In the genomic region with DNA sequence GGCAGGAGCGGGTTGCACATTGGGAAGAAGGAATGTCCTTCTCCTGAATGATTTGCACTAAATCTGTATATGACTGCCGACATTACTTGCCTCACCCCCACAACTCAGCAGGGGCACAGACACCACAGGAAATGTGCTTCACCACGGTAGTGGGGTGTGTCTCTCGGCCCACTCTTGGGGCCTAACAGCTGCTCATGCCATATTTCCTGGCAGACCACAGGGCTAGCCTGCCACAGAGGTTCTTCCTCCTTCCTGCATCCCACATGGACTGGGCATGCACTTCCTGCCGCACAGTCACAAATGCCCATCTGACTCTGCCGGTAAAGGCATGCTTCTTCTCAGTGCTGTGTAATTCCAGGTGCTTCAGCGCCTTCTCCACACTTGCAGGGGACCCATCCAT, we compare ENCODE assay signal across 14 cellular contexts. TPM values are rescaled to one million over a fixed set of nuclear protein-coding genes. Genes with fewer than 3 reads are reported as not detected.
DNase-seq lines count a peak whose midpoint lies in the region; ATAC-seq and TF ChIP-seq lines count a peak whose summit lies in the region.
"Had no signal": no experiment of that assay in that cellular context is flagged by ENCODE, and none has a peak within 500 bp of the region (broad histone marks: within the 10 kb centered on the region; RNA-seq: fewer than 3 reads in every experiment).

No MANE protein-coding gene starts in this region.

- peak overlapping the region; percentile 26 for H2AFZ ChIP-seq in Loucy (ENCODE audit: low read length)

- DNase-seq in activated CD8-positive, alpha-beta memory T cell treated with anti-CD3 and anti-CD28 coated beads, Interleukin-2, amount 50 U/mL, for 48 hours = peak; percentile 52
- no peak for DNase-seq in activated CD8-positive, alpha-beta memory T cell treated with anti-CD3 and anti-CD28 coated beads for 24 hours
- no peak for DNase-seq in central memory CD8-positive, alpha-beta T cell (ENCODE audit: low spot score in 2 of 2)
- peak; percentile 17 for DNase-seq in stimulated activated naive CD8-positive, alpha-beta T cell treated with anti-CD3 and anti-CD28 coated beads, Interleukin-15, Interleukin-2, amounts not matched to agents 100 U/mL and 50 U/mL, for 24 hours
- DNase-seq in stimulated activated naive B cell treated with anti-CD40 and anti-IgM and Interleukin-4, amounts not matched to agents 10 μg/mL and 1 μg/mL and 100 μg/mL, for 72 hours = no peak
- no peak for DNase-seq in ureter (ENCODE audit: low spot score)
- DNase-seq: cortex of kidney, DMS79, left ventricle myocardium superior, NCI-H2171 had no signal

- no peaks in the 10 kb centered on the region for H3K27me3 Mint-ChIP-seq in central memory CD8-positive, alpha-beta T cell
- no peaks in the 10 kb centered on the region for H3K27me3 Mint-ChIP-seq in stimulated activated naive B cell treated with anti-CD40 and anti-IgM and Interleukin-4, amounts not matched to agents 10 μg/mL and 1 μg/mL and 100 μg/mL, for 72 hours

- ATAC-seq in central memory CD8-positive, alpha-beta T cell (replicated peaks; ENCODE audit: extremely low read depth, poor library complexity, severe bottlenecking) = peak; percentile 58
- peak; percentile 50 for ATAC-seq in stimulated activated naive CD8-positive, alpha-beta T cell treated with anti-CD3 and anti-CD28 coated beads, Interleukin-15, Interleukin-2, amounts not matched to agents 100 U/mL and 50 U/mL, for 24 hours
- ATAC-seq in stimulated activated naive B cell treated with anti-CD40 and anti-IgM and Interleukin-4, amounts not matched to agents 10 μg/mL and 1 μg/mL and 100 μg/mL, for 72 hours (replicated peaks) = no peak
- no peak for ATAC-seq in GM19035 (IDR thresholded peaks at IDR 0.05; ENCODE audit: unreplicated experiment)

- peaks cover 13% of the 10 kb centered on the region for H3K4me1 Mint-ChIP-seq in central memory CD8-positive, alpha-beta T cell
- H3K4me1 Mint-ChIP-seq in stimulated activated naive B cell treated with anti-CD40 and anti-IgM and Interleukin-4, amounts not matched to agents 10 μg/mL and 1 μg/mL and 100 μg/mL, for 72 hours = peaks cover 5 to 7% of the 10 kb centered on the region in 2 donors

- H3K36me3 ChIP-seq in Loucy (ENCODE audit: insufficient read depth, low read length) = no peaks in the 10 kb centered on the region
- H3K36me3 ChIP-seq: adrenal gland, vagina had no signal

- peak overlapping the region; percentile 21 for H3K4me3 Mint-ChIP-seq in central memory CD8-positive, alpha-beta T cell
- H3K4me3 Mint-ChIP-seq in stimulated activated naive B cell treated with anti-CD40 and anti-IgM and Interleukin-4, amounts not matched to agents 10 μg/mL and 1 μg/mL and 100 μg/mL, for 72 hours = no peak overlapping the region

- no peaks in the 10 kb centered on the region for H3F3A ChIP-seq in Loucy (ENCODE audit: low read depth)

- H3K4me3 ChIP-seq in Loucy (ENCODE audit: low read length, poor library complexity, severe bottlenecking) = peak overlapping the region; percentile 49
- H3K4me3 ChIP-seq: adrenal gland, vagina had no signal

- peak overlapping the region; percentile 56 for H3K9ac ChIP-seq in Loucy (ENCODE audit: low read depth, low read length, poor library complexity, severe bottlenecking)

- TF ChIP-seq CTCF in Loucy (conservative IDR thresholded peaks at IDR 0.05; ENCODE audit: low read length) = no peak

- H3K9me3 ChIP-seq in Loucy (ENCODE audit: insufficient read depth, low read depth, low read length) = no peaks in the 10 kb centered on the region
- H3K9me3 ChIP-seq: adrenal gland, vagina had no signal

- H3K79me2 ChIP-seq in Loucy (ENCODE audit: insufficient read depth, low read length) = no peaks in the 10 kb centered on the region

- H3K27ac Mint-ChIP-seq in central memory CD8-positive, alpha-beta T cell (ENCODE audit: low read depth) = no peak overlapping the region
- H3K27ac Mint-ChIP-seq in stimulated activated naive B cell treated with anti-CD40 and anti-IgM and Interleukin-4, amounts not matched to agents 10 μg/mL and 1 μg/mL and 100 μg/mL, for 72 hours = no peak overlapping the region

- H3K4me2 ChIP-seq in Loucy (ENCODE audit: low read depth, low read length, poor library complexity, severe bottlenecking) = peak overlapping the region; percentile 64

- H3K27me3 ChIP-seq in Loucy (ENCODE audit: insufficient read depth, low read length, poor library complexity, severe bottlenecking) = no peaks in the 10 kb centered on the region
- H3K27me3 ChIP-seq: adrenal gland, vagina had no signal

- no peaks in the 10 kb centered on the region for H3K9me2 ChIP-seq in Loucy (replicated peaks; ENCODE audit: low read depth, low read length)

- H4K20me1 ChIP-seq in Loucy (ENCODE audit: insufficient read depth, low read length, poor library complexity, severe bottlenecking) = no peaks in the 10 kb centered on the region

- H3K9me3 Mint-ChIP-seq in central memory CD8-positive, alpha-beta T cell = no peaks in the 10 kb centered on the region
- H3K9me3 Mint-ChIP-seq in stimulated activated naive B cell treated with anti-CD40 and anti-IgM and Interleukin-4, amounts not matched to agents 10 μg/mL and 1 μg/mL and 100 μg/mL, for 72 hours = no peaks in the 10 kb centered on the region

- peaks cover 20% of the 10 kb centered on the region for H3K4me1 ChIP-seq in Loucy (ENCODE audit: insufficient read depth, low read length, poor library complexity, severe bottlenecking)
- H3K4me1 ChIP-seq: adrenal gland, vagina had no signal

- peaks cover 2% of the 10 kb centered on the region for H3K36me3 Mint-ChIP-seq in central memory CD8-positive, alpha-beta T cell (ENCODE audit: insufficient read depth)
- no peaks in the 10 kb centered on the region for H3K36me3 Mint-ChIP-seq in stimulated activated naive B cell treated with anti-CD40 and anti-IgM and Interleukin-4, amounts not matched to agents 10 μg/mL and 1 μg/mL and 100 μg/mL, for 72 hours

RNA-seq across cellular contexts. Expression of gene PAPOLG, which starts 10.3 kb away (rescaled TPM):
- 18.4 TPM for total RNA-seq in ureter

Comparison
In these comparisons a context has a peak if more than half of its experiments do, and no peak if none do; other contexts are left out.
1. DNase-seq: peak in activated CD8-positive, alpha-beta memory T cell treated with anti-CD3 and anti-CD28 coated beads, Interleukin-2, amount 50 U/mL, for 48 hours (single experiment) and stimulated activated naive CD8-positive, alpha-beta T cell treated with anti-CD3 and anti-CD28 coated beads, Interleukin-15, Interleukin-2, amounts not matched to agents 100 U/mL and 50 U/mL, for 24 hours (single experiment); none in activated CD8-positive, alpha-beta memory T cell treated with anti-CD3 and anti-CD28 coated beads for 24 hours (single experiment), central memory CD8-positive, alpha-beta T cell (0 of 2), stimulated activated naive B cell treated with anti-CD40 and anti-IgM and Interleukin-4, amounts not matched to agents 10 μg/mL and 1 μg/mL and 100 μg/mL, for 72 hours (single experiment) and ureter (single experiment).
2. ATAC-seq: peak in central memory CD8-positive, alpha-beta T cell (single experiment) and stimulated activated naive CD8-positive, alpha-beta T cell treated with anti-CD3 and anti-CD28 coated beads, Interleukin-15, Interleukin-2, amounts not matched to agents 100 U/mL and 50 U/mL, for 24 hours (single experiment); none in stimulated activated naive B cell treated with anti-CD40 and anti-IgM and Interleukin-4, amounts not matched to agents 10 μg/mL and 1 μg/mL and 100 μg/mL, for 72 hours (0 of 2) and GM19035 (single experiment).